In the genomic region with DNA sequence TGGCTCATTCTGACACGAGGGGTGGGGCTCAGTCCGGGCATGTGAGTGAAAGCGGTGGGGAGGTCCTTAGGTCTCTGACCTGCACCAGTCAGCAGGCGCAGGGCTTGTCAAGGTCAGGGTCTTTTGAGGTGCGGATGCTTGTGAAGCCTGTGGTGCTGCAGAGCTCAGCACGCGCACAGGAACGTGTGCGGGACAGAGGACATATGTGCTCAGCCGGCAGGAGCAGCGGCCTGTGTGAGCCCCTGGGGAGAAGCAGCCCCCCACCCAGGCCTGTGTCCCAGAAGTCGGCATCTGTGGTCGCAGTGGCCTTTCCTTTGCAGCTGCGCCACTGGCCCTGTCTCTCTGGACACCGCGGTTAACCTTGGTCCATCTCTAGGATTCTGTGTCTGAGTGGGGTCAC, we compare ENCODE assay signal across 36 cellular contexts. TPM values are rescaled to one million over a fixed set of nuclear protein-coding genes. Genes with fewer than 3 reads are reported as not detected.
DNase-seq lines count a peak whose midpoint lies in the region; ATAC-seq and TF ChIP-seq lines count a peak whose summit lies in the region.
"Had no signal": no experiment of that assay in that cellular context is flagged by ENCODE, and none has a peak within 500 bp of the region (broad histone marks: within the 10 kb centered on the region; RNA-seq: fewer than 3 reads in every experiment).

No MANE protein-coding gene starts in this region.

- ATAC-seq in right lobe of liver: no peak
- ATAC-seq in HG02588 (IDR thresholded peaks at IDR 0.05; ENCODE audit: unreplicated experiment): no peak
- ATAC-seq: A549; activated CD8-positive, alpha-beta T cell treated with anti-CD3 and anti-CD28 coated beads for 36 hours; left colon; Right ventricle myocardium inferior; upper lobe of right lung had no signal

- intact Hi-C loops in A673 (cut with micrococcal nuclease; ENCODE audit: unreplicated experiment) (no loop called here), right lobe of liver (cut with DNase I) (no loop called here)

- H3K9me3 ChIP-seq in A673 (ENCODE audit: low read depth, low read length, poor library complexity, severe bottlenecking) (no peaks in the 10 kb centered on the region), SJSA1 (replicated peaks) (no peaks in the 10 kb centered on the region), right lobe of liver (no peaks in the 10 kb centered on the region)
- H3K9me3 ChIP-seq: A549, MG63, suprapubic skin, upper lobe of right lung had no signal

- no peak overlapping the region for H3K4me3 Mint-ChIP-seq in osteocyte (ENCODE audit: unreplicated experiment)
- H3K4me3 Mint-ChIP-seq: activated CD8-positive, alpha-beta T cell treated with anti-CD3 and anti-CD28 coated beads for 36 hours; CD4-positive, alpha-beta memory T cell; immature natural killer cell; T-helper 1 cell treated with Interleukin-12 subunit alpha and Interleukin-12 subunit beta and Interleukin-4 antibody, amounts not matched to agents 30 μg/mL and 1 μg/mL, for 36 hours had no signal

- no peaks in the 10 kb centered on the region for H3K9me3 Mint-ChIP-seq in osteocyte (ENCODE audit: unreplicated experiment)
- H3K9me3 Mint-ChIP-seq: activated CD8-positive, alpha-beta T cell treated with anti-CD3 and anti-CD28 coated beads for 36 hours; CD4-positive, alpha-beta memory T cell; immature natural killer cell; T-helper 1 cell treated with Interleukin-12 subunit alpha and Interleukin-12 subunit beta and Interleukin-4 antibody, amounts not matched to agents 30 μg/mL and 1 μg/mL, for 36 hours had no signal

- H3K36me3 Mint-ChIP-seq in osteocyte (ENCODE audit: unreplicated experiment): peaks cover 31% of the 10 kb centered on the region

- H3K4me3 ChIP-seq in A673 (ENCODE audit: low read depth, low read length, poor library complexity, severe bottlenecking): no peak overlapping the region
- no peak overlapping the region for H3K4me3 ChIP-seq in SJSA1
- H3K4me3 ChIP-seq in right lobe of liver: no peak overlapping the region
- H3K4me3 ChIP-seq: A549, MG63, PC-9, suprapubic skin, upper lobe of right lung had no signal

- BruUV-seq in A673 (replicated peaks; lab: Mats Ljungman, UMichigan): no TSS peak

- TF ChIP-seq CTCF in A673 (conservative IDR thresholded peaks at IDR 0.05; ENCODE audit: low read depth, low read length): no peak
- TF ChIP-seq CTCF in right lobe of liver (IDR thresholded peaks at IDR 0.05): no peak
- TF ChIP-seq CTCF in osteocyte (IDR thresholded peaks at IDR 0.05): no peak

- CTCF ChIA-PET in A673 (lab: Charles Lee): no interaction called here

- WGBS in right lobe of liver (ENCODE audit: insufficient coverage, low coverage, low lambda C conversion rate, missing lambda C conversion rate): 74% methylated on average over 3 of the region's 16 CpGs

- H3K4me1 ChIP-seq in A673 (ENCODE audit: insufficient read depth, low read length, poor library complexity, severe bottlenecking) (peaks cover 8% of the 10 kb centered on the region), SJSA1 (replicated peaks) (peaks cover 16% of the 10 kb centered on the region), right lobe of liver (peaks cover 0 to 4% (median 0%) of the 10 kb centered on the region in 4 donors)
- H3K4me1 ChIP-seq: A549, suprapubic skin, upper lobe of right lung had no signal

- no peaks in the 10 kb centered on the region for H3K27me3 Mint-ChIP-seq in osteocyte (ENCODE audit: unreplicated experiment)
- H3K27me3 Mint-ChIP-seq: activated CD8-positive, alpha-beta T cell treated with anti-CD3 and anti-CD28 coated beads for 36 hours; CD4-positive, alpha-beta memory T cell had no signal

- no peak for DNase-seq in A673 (ENCODE audit: low spot score)
- no peak for DNase-seq in SJSA1 (ENCODE audit: low read depth in 1 of 2, low spot score in 2 of 2)
- DNase-seq in right lobe of liver: peak in 2 of 3 donors; percentile 8 to 40
- no peak for DNase-seq in osteocyte (ENCODE audit: extremely low spot score, unreplicated experiment)
- no peak for DNase-seq in globus pallidus (ENCODE audit: low spot score)
- DNase-seq in anterior cingulate cortex (lab: John Stamatoyannopoulos, UW): no peak
- no peak for DNase-seq in NCI-H1092 (lab: John Stamatoyannopoulos, UW)
- DNase-seq: activated CD4-positive, alpha-beta T cell treated with anti-CD3 and anti-CD28 coated beads for 1 hour; activated CD8-positive, alpha-beta memory T cell treated with anti-CD3 and anti-CD28 coated beads, Interleukin-2, amount 50 U/mL, for 48 hours; activated CD8-positive, alpha-beta T cell treated with anti-CD3 and anti-CD28 coated beads for 36 hours; activated naive CD4-positive, alpha-beta T cell treated with anti-CD3 and anti-CD28 coated beads, Interleukin-2, amount 50 U/mL, for 16 hours; CD4-positive, alpha-beta memory T cell; effector CD8-positive, alpha-beta T cell; immature natural killer cell; left colon; MG63; NCI-H1417 treated with DMSO at 0.1 percent for 48 hours; NCI-H2107; NCI-H345; nucleus accumbens; PC-9; small intestine; stimulated activated naive CD4-positive, alpha-beta T cell; upper lobe of right lung had no signal

- H3K4me1 Mint-ChIP-seq in osteocyte (ENCODE audit: unreplicated experiment): peaks cover 19% of the 10 kb centered on the region
- H3K4me1 Mint-ChIP-seq: immature natural killer cell had no signal

- H3K27ac Mint-ChIP-seq in osteocyte (ENCODE audit: unreplicated experiment): peak overlapping the region; percentile 25
- H3K27ac Mint-ChIP-seq: activated CD8-positive, alpha-beta T cell treated with anti-CD3 and anti-CD28 coated beads for 36 hours; CD4-positive, alpha-beta memory T cell; immature natural killer cell; T-helper 1 cell treated with Interleukin-12 subunit alpha and Interleukin-12 subunit beta and Interleukin-4 antibody, amounts not matched to agents 30 μg/mL and 1 μg/mL, for 36 hours had no signal

- H3K27me3 ChIP-seq in A673 (replicated peaks; ENCODE audit: insufficient read depth, low read depth, low read length, poor library complexity): no peaks in the 10 kb centered on the region
- no peaks in the 10 kb centered on the region for H3K27me3 ChIP-seq in SJSA1 (replicated peaks)
- no peaks in the 10 kb centered on the region for H3K27me3 ChIP-seq in right lobe of liver
- H3K27me3 ChIP-seq: MG63, suprapubic skin, upper lobe of right lung had no signal

- H3K36me3 ChIP-seq in A673 (ENCODE audit: insufficient read depth, low read length, poor library complexity, severe bottlenecking): peaks cover 33% of the 10 kb centered on the region
- H3K36me3 ChIP-seq in SJSA1: peaks cover 77% of the 10 kb centered on the region
- peaks cover 0 to 5% (median 0%) of the 10 kb centered on the region in 4 donors for H3K36me3 ChIP-seq in right lobe of liver

- H3K27ac ChIP-seq in A673 (ENCODE audit: low read depth, low read length, poor library complexity, severe bottlenecking) (peak overlapping the region; percentile 60), SJSA1 (peak overlapping the region; percentile 50), right lobe of liver (no peak overlapping the region)
- H3K27ac ChIP-seq: A549, HL-60, KMS-11, PC-9, suprapubic skin, upper lobe of right lung had no signal

- POLR2A ChIA-PET in A673 (lab: Charles Lee; ENCODE audit: low non-redundant PET): no interaction called here

- no peak for TF ChIP-seq POLR2A in right lobe of liver (IDR thresholded peaks at IDR 0.05)

RNA-seq across cellular contexts. Expression of gene ATP4B, which starts 30.9 kb away (rescaled TPM):
- total RNA-seq in A673 (2021) (not detected in 2 replicates), right lobe of liver (not detected), osteocyte (not detected in 2 replicates)
- not detected in 2 replicates for total RNA-seq in SJSA1 (2014; rRNA removed; shearing (Covaris generic))
- total RNA-seq: activated CD8-positive, alpha-beta T cell treated with anti-CD3 and anti-CD28 coated beads for 36 hours; CD4-positive, alpha-beta memory T cell; epithelial cell of proximal tubule; H1; left colon; mesenteric fat pad; myocyte; PC-9; Right ventricle myocardium inferior; suprapubic skin; upper lobe of right lung had no signal

RNA-seq across cellular contexts. Expression of gene GRK1, which starts 39.9 kb away (rescaled TPM):
- total RNA-seq in A673 (2021) (not detected in 2 replicates), right lobe of liver (not detected), osteocyte (0.24 TPM in 1 of 2 replicates, not detected in the other)
- total RNA-seq in SJSA1 (2014; rRNA removed; shearing (Covaris generic)): 0.08 TPM in 1 of 2 replicates, not detected in the other
- total RNA-seq: CD4-positive, alpha-beta memory T cell; glomerular endothelial cell; H1; mesenteric fat pad; myocyte; PC-9; suprapubic skin had no signal

RNA-seq across cellular contexts. Expression of gene TFDP1, which starts 42.6 kb away (rescaled TPM):
- total RNA-seq in A673 (2021) (141 and 153 TPM in 2 replicates), right lobe of liver (10 to 100 TPM; 21.7 to 26.9 (median 25.1) TPM), osteocyte (66.9 and 72.1 TPM in 2 replicates)
- total RNA-seq in SJSA1 (2014; rRNA removed; shearing (Covaris generic)): 397 and 423 TPM in 2 replicates

Comparison
In these comparisons a context has a peak if more than half of its experiments do, and no peak if none do; other contexts are left out.
1. DNase-seq: peak in right lobe of liver (2 of 3); none in A673 (single experiment), SJSA1 (0 of 2), osteocyte (single experiment), globus pallidus (single experiment), anterior cingulate cortex (0 of 58) and NCI-H1092 (single experiment).
2. H3K27ac ChIP-seq: peak in A673 (single experiment) and SJSA1 (single experiment); none in right lobe of liver (0 of 3).